In genomic region chr2:34103437-34103836, GRCh38 we compare ENCODE assay signal across 22 cellular contexts.
DNase-seq lines count a peak whose midpoint lies in the region; ATAC-seq, FAIRE-seq and TF ChIP-seq lines count a peak whose summit lies in the region.
"Had no signal": no experiment of that assay in that cellular context is flagged by ENCODE, and none has a peak within 500 bp of the region (broad histone marks: within the 10 kb centered on the region; RNA-seq: fewer than 3 reads in every experiment).

No MANE protein-coding gene starts in this region.

- H3K9ac ChIP-seq in HepG2 (ENCODE audit: insufficient read depth, low read depth, low read length) (no peak overlapping the region), endothelial cell of umbilical vein (replicated peaks; ENCODE audit: extremely low read depth, insufficient read depth, low read length) (no peak overlapping the region)
- H3K9ac ChIP-seq: BLaER1 had no signal

- no peaks in the 10 kb centered on the region for H3K79me2 ChIP-seq in HepG2 (ENCODE audit: insufficient read depth, low read length)
- H3K79me2 ChIP-seq in endothelial cell of umbilical vein (ENCODE audit: control insufficient read depth, insufficient read depth, low read length) = no peaks in the 10 kb centered on the region

- ATAC-seq in HepG2 (no peak), right lobe of liver (no peak)
- ATAC-seq: GM23338, HCT116 had no signal

- TF ChIP-seq CTCF in HepG2 (CRISPR knock-in tag; IDR thresholded peaks at IDR 0.05) (no peak), right lobe of liver (IDR thresholded peaks at IDR 0.05) (no peak), endothelial cell of umbilical vein (IDR thresholded peaks at IDR 0.05; ENCODE audit: extremely low read depth in 1 of 2, insufficient read depth in 1 of 2, low read depth in 1 of 2, low read length in 2 of 2) (no peak)

- no peak for TF ChIP-seq EP300 in HepG2 (IDR thresholded peaks at IDR 0.05; ENCODE audit: low read depth in 2 of 2, low read length in 2 of 2)
- no peak for TF ChIP-seq EP300 in HepG2 (CRISPR knock-in tag; IDR thresholded peaks at IDR 0.05; ENCODE audit: borderline replicate concordance)

- TF ChIP-seq POLR2A in HepG2 (IDR thresholded peaks at IDR 0.05; ENCODE audit: insufficient read depth in 1 of 2, low read depth in 2 of 2, low read length in 2 of 2) (no peak), right lobe of liver (IDR thresholded peaks at IDR 0.05) (no peak), endothelial cell of umbilical vein (IDR thresholded peaks at IDR 0.05; ENCODE audit: low read depth, low read length) (no peak)

- intact Hi-C loops in HepG2 (cut with micrococcal nuclease; ENCODE audit: unreplicated experiment) (no loop called here), right lobe of liver (cut with DNase I) (no loop called here), endothelial cell of umbilical vein (cut with micrococcal nuclease) (loop anchor here (5.0 to 10.0 kb wide), 2 partner anchors 1399 to 1871 kb away; no protein-coding TSS in a partner anchor)

- H3K36me3 ChIP-seq in HepG2 (replicated peaks in 1 of 2; ENCODE audit: control insufficient read depth in 1 of 2, insufficient read depth in 2 of 2, low read length in 2 of 2) = no peaks in the 10 kb centered on the region
- no peaks in the 10 kb centered on the region for H3K36me3 ChIP-seq in right lobe of liver
- no peaks in the 10 kb centered on the region for H3K36me3 ChIP-seq in SJSA1
- H3K36me3 ChIP-seq in endothelial cell of umbilical vein (ENCODE audit: control insufficient read depth in 2 of 2, extremely low read depth in 1 of 2, insufficient read depth in 2 of 2, low read length in 2 of 2) = no peaks in the 10 kb centered on the region
- H3K36me3 ChIP-seq: BLaER1 had no signal

- H3K9me3 ChIP-seq in HepG2 (ENCODE audit: low read length) (no peaks in the 10 kb centered on the region), right lobe of liver (no peaks in the 10 kb centered on the region), SJSA1 (replicated peaks) (no peaks in the 10 kb centered on the region), endothelial cell of umbilical vein (replicated peaks; ENCODE audit: control insufficient read depth, insufficient read depth, low read length) (no peaks in the 10 kb centered on the region)
- H3K9me3 ChIP-seq: BLaER1 had no signal

- FAIRE-seq in HepG2 (lab: Jason Lieb, UNC) (no peak), endothelial cell of umbilical vein (lab: Jason Lieb, UNC) (no peak)
- FAIRE-seq: GM12891, GM19239, HTR-8/SVneo had no signal

- BruUV-seq in HepG2 (replicated peaks; lab: Mats Ljungman, UMichigan) (no TSS peak), endothelial cell of umbilical vein (replicated peaks; lab: Mats Ljungman, UMichigan) (no TSS peak)

- POLR2A ChIA-PET in HepG2 (lab: Yijun Ruan, JAX) (no interaction called here), endothelial cell of umbilical vein (lab: Charles Lee) (no interaction called here)

- dilution Hi-C loops in endothelial cell of umbilical vein (cut with MboI; ENCODE audit: extremely low pct_ligation_motif_present, low sequenced_read_pairs) = no loop called here

- H3K4me2 ChIP-seq in HepG2 (ENCODE audit: low read depth, low read length) (no peak overlapping the region), endothelial cell of umbilical vein (ENCODE audit: insufficient read depth, low read length) (no peak overlapping the region)
- H3K4me2 ChIP-seq: BLaER1, GM23338 had no signal

- H3K27me3 ChIP-seq in HepG2 (ENCODE audit: control insufficient read depth in 1 of 2, insufficient read depth in 2 of 2, low read length in 2 of 2) = no peaks in the 10 kb centered on the region
- H3K27me3 ChIP-seq in right lobe of liver = no peaks in the 10 kb centered on the region
- no peaks in the 10 kb centered on the region for H3K27me3 ChIP-seq in SJSA1 (replicated peaks)
- no peaks in the 10 kb centered on the region for H3K27me3 ChIP-seq in endothelial cell of umbilical vein (ENCODE audit: control insufficient read depth in 2 of 2, insufficient read depth in 2 of 2, low read length in 2 of 2)
- H3K27me3 ChIP-seq: BLaER1 had no signal

- H3K4me3 ChIP-seq in HepG2 (replicated peaks in 1 of 3; ENCODE audit: insufficient read depth in 1 of 3, low read depth in 2 of 3, low read length in 3 of 3) (no peak overlapping the region), right lobe of liver (no peak overlapping the region), SJSA1 (no peak overlapping the region), endothelial cell of umbilical vein (replicated peaks in 1 of 3; ENCODE audit: insufficient read depth in 1 of 3, low read depth in 1 of 3, low read length in 3 of 3) (no peak overlapping the region)
- H3K4me3 ChIP-seq: BLaER1, GM23338 had no signal

- TF ChIP-seq RAD21 in HepG2 (CRISPR knock-in tag; IDR thresholded peaks at IDR 0.05) = no peak

- H3K27ac ChIP-seq in HepG2 (ENCODE audit: extremely low read length, insufficient read depth, low read length) (no peak overlapping the region), right lobe of liver (no peak overlapping the region), SJSA1 (peak overlapping the region; percentile 88; the same call in 1 of the 2 replicates), endothelial cell of umbilical vein (ENCODE audit: insufficient read depth, low read depth, low read length) (peak overlapping the region; percentile 95)
- H3K27ac ChIP-seq: 22Rv1, BLaER1 had no signal

- no peaks in the 10 kb centered on the region for H3K4me1 ChIP-seq in HepG2 (ENCODE audit: insufficient read depth, low read length)
- H3K4me1 ChIP-seq in right lobe of liver = no peaks in the 10 kb centered on the region
- H3K4me1 ChIP-seq in SJSA1 (replicated peaks) = peaks cover 44% of the 10 kb centered on the region
- peaks cover 39% of the 10 kb centered on the region for H3K4me1 ChIP-seq in endothelial cell of umbilical vein (ENCODE audit: control insufficient read depth, extremely low read depth, insufficient read depth, low read length)

- WGBS in HepG2 (ENCODE audit: low lambda C conversion rate) = 2% methylated on average over 2 of the region's 2 CpGs
- 36% methylated on average over 2 of the region's 2 CpGs for WGBS in right lobe of liver (ENCODE audit: insufficient coverage, low coverage, low lambda C conversion rate, missing lambda C conversion rate)

- no peaks in the 10 kb centered on the region for H3K9me1 ChIP-seq in endothelial cell of umbilical vein (replicated peaks; ENCODE audit: control insufficient read depth, extremely low read depth, insufficient read depth, low read length)

- H2AFZ ChIP-seq in HepG2 (ENCODE audit: low read length) (no peak overlapping the region), endothelial cell of umbilical vein (ENCODE audit: low read depth, low read length) (no peak overlapping the region)
- H2AFZ ChIP-seq: GM23338 had no signal

- CTCF ChIA-PET in HepG2 (lab: Yijun Ruan, JAX; ENCODE audit: low intra/inter-chr PET ratio, low total read pairs) (no interaction called here), endothelial cell of umbilical vein (lab: Charles Lee) (interaction anchor here (1.8 kb wide), 1 partner anchor 8 kb away, joined by 11 read pairs; no protein-coding TSS in a partner anchor)

- DNase-seq in HepG2 (ENCODE audit: low spot score) (no peak), right lobe of liver (no peak), SJSA1 (ENCODE audit: low read depth in 1 of 2, low spot score in 2 of 2) (no peak), endothelial cell of umbilical vein (ENCODE audit: low read depth, low spot score) (no peak), islet precursor cell (no peak), DMS 273 (lab: John Stamatoyannopoulos, UW; ENCODE audit: unreplicated experiment) (no peak), COLO668 (lab: John Stamatoyannopoulos, UW; ENCODE audit: unreplicated experiment) (no peak)
- DNase-seq: Calu3; CD4-positive, alpha-beta memory T cell; DMS 273 treated with DMSO at 0.1 percent for 48 hours; DMS53; DND-41; EL; H7; HFFc6 had no signal

- H4K20me1 ChIP-seq in HepG2 (ENCODE audit: insufficient read depth, low read length) = no peaks in the 10 kb centered on the region
- no peaks in the 10 kb centered on the region for H4K20me1 ChIP-seq in endothelial cell of umbilical vein (replicated peaks; ENCODE audit: control insufficient read depth, extremely low read depth, insufficient read depth, low read length)
- H4K20me1 ChIP-seq: BLaER1 had no signal

- in situ Hi-C loops in HepG2 (cut with HindIII; ENCODE audit: extremely low pct_ligation_motif_present, low pct_unique_long_range_greater_than_20kb) = no loop called here

TF ChIP-seq in HepG2, 621 proteins besides CTCF, POLR2A, EP300 and RAD21 (continues in another document):
- TF ChIP-seq NONO (IDR thresholded peaks at IDR 0.05) (no peak), NONO (CRISPR knock-in tag; conservative IDR thresholded peaks at IDR 0.05) (no peak), NCOA5 (CRISPR knock-in tag; IDR thresholded peaks at IDR 0.05) (no peak)

TF ChIP-seq in endothelial cell of umbilical vein, 7 proteins besides CTCF, POLR2A, EP300 and RAD21:
- TF ChIP-seq POLR2AphosphoS5 (IDR thresholded peaks at IDR 0.05; ENCODE audit: insufficient read depth, low read depth, low read length) (no peak), MYC (IDR thresholded peaks at IDR 0.05; ENCODE audit: low read depth, low read length) (no peak), MAX (IDR thresholded peaks at IDR 0.05; ENCODE audit: insufficient read depth, insufficient read length) (no peak), EZH2 (IDR thresholded peaks at IDR 0.05; ENCODE audit: borderline replicate concordance, low read depth, low read length, severe bottlenecking) (no peak), JUN (IDR thresholded peaks at IDR 0.05; ENCODE audit: borderline replicate concordance, insufficient read depth, insufficient read length, low read depth) (no peak), GATA2 (IDR thresholded peaks at IDR 0.05; ENCODE audit: insufficient read depth, insufficient read length, low read depth, low read length) (no peak), FOS (IDR thresholded peaks at IDR 0.05; ENCODE audit: borderline replicate concordance, insufficient read depth, low read length) (no peak)
TF ChIP-seq in endothelial cell of umbilical vein: peak in this region for 0.

Comparison
In these comparisons a context has a peak if more than half of its experiments do, and no peak if none do; other contexts are left out.
1. H3K27ac ChIP-seq: peak in SJSA1 (single experiment) and endothelial cell of umbilical vein (single experiment); none in HepG2 (single experiment) and right lobe of liver (0 of 3).